1 cellular context compared by ENCODE assay signal in the genomic region with DNA sequence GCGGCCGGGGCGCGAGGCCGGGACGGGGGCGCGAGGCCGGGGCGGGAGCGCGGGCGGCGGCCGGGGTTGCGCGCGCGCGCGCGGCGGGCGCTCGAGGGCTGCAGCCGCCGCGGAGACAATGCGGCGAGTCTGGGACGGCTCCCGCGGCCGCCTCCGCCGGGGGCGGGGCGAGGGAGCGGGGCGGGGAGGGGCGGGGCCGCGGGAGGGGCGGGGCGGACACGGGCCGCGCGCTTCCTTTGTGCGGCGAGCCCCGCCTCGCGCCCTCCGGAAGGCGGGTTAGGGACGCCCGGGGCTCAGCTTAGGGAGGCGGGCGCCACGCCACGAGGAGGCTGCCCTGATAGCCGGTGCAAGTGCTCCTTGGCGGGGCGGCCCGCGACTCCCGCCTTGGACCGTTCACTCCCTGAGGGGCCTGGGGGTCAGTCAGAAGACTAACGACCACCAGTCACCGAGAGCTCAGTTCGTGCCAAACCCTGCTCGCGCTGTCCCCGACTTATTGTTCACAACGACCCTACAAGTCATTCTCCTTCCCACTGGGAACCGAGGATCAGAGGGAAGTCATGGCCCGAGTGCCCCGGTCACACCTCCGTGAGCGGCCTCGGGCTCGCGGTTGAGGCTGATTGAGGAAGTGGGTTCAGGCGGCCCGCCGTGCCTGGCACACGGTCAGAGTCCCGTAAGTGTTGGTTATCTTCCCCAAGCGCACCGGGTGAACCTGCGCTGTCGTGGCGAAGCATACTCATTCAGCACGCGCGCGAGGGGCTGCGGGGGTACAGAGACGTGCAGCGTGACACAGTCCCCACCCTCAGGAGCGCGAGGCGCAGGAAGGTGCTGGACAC.
TF ChIP-seq lines count a peak whose summit lies in the region.

No MANE protein-coding gene starts in this region.

TF ChIP-seq in K562, 482 proteins besides CTCF, POLR2A, EP300 and RAD21 (continued from another document and continues in another):
- TF ChIP-seq ZNF3 (CRISPR knock-in tag; IDR thresholded peaks at IDR 0.05) (no peak), PURB (CRISPR knock-in tag; IDR thresholded peaks at IDR 0.05; ENCODE audit: low read depth) (no peak), ZHX1 (conservative IDR thresholded peaks at IDR 0.05; ENCODE audit: low read length) (no peak), RBM39 (optimal IDR thresholded peaks at IDR 0.05; ENCODE audit: low read depth, low read length) (no peak), PPARD (CRISPR knock-in tag; IDR thresholded peaks at IDR 0.05) (no peak), DMBX1 (CRISPR knock-in tag; IDR thresholded peaks at IDR 0.05; ENCODE audit: borderline replicate concordance) (peak; percentile 69), ZNF165 (CRISPR knock-in tag; IDR thresholded peaks at IDR 0.05; ENCODE audit: borderline replicate concordance) (peak; percentile 83; the same call in 1 of the 2 replicates), PRPF4 (IDR thresholded peaks at IDR 0.05; ENCODE audit: insufficient read depth, low read depth, low read length, poor library complexity, severe bottlenecking) (no peak), ZNF217 (CRISPR knock-in tag; IDR thresholded peaks at IDR 0.05) (no peak), BRF1 (IDR thresholded peaks at IDR 0.05; ENCODE audit: borderline replicate concordance, extremely low read depth, insufficient read length) (no peak), ZNF274 (IDR thresholded peaks at IDR 0.05; ENCODE audit: borderline replicate concordance, low read depth, low read length) (no peak), GMEB1 (CRISPR knock-in tag; IDR thresholded peaks at IDR 0.05) (no peak; the same call in 1 of the 2 replicates), CBX8 (IDR thresholded peaks at IDR 0.05; ENCODE audit: borderline replicate concordance, extremely low read depth, low read depth, low read length, poor library complexity, severe bottlenecking) (no peak), STAG1 (CRISPR knock-in tag; IDR thresholded peaks at IDR 0.05; ENCODE audit: borderline replicate concordance) (no peak), ZNF408 (CRISPR knock-in tag; IDR thresholded peaks at IDR 0.05; ENCODE audit: low read depth) (no peak), POLR2H (tag; IDR thresholded peaks at IDR 0.05; ENCODE audit: low read depth) (peak; percentile 88), ARID1B (IDR thresholded peaks at IDR 0.05) (peak; percentile 53), HCFC1 (IDR thresholded peaks at IDR 0.05; ENCODE audit: low read depth, low read length) (no peak), BCL6 (CRISPR knock-in tag; IDR thresholded peaks at IDR 0.05) (no peak), ARHGAP35 (IDR thresholded peaks at IDR 0.05; ENCODE audit: partially characterized antibody) (no peak), ZNF239 (CRISPR knock-in tag; IDR thresholded peaks at IDR 0.05) (no peak), JUN (IDR thresholded peaks at IDR 0.05; ENCODE audit: borderline replicate concordance, low read depth, low read length) (no peak), JUN (CRISPR knock-in tag; IDR thresholded peaks at IDR 0.05; ENCODE audit: borderline replicate concordance) (no peak), PTRF (tag; IDR thresholded peaks at IDR 0.05) (no peak), SMAD2 (IDR thresholded peaks at IDR 0.05; ENCODE audit: low read depth, low read length) (no peak), STAT5B (CRISPR knock-in tag; IDR thresholded peaks at IDR 0.05) (no peak), ZNF184 (CRISPR knock-in tag; IDR thresholded peaks at IDR 0.05) (no peak), KLF1 (tag; IDR thresholded peaks at IDR 0.05) (peak; percentile 39; the same call in 1 of the 2 replicates), ZNF12 (CRISPR knock-in tag; IDR thresholded peaks at IDR 0.05) (no peak), CXXC5 (CRISPR knock-in tag; IDR thresholded peaks at IDR 0.05) (peak; percentile 87), FIP1L1 (IDR thresholded peaks at IDR 0.05; ENCODE audit: low read depth, low read length, poor library complexity, severe bottlenecking) (peak; percentile 39), XRCC4 (IDR thresholded peaks at IDR 0.05; ENCODE audit: extremely low read depth, insufficient read depth, insufficient read length) (no peak), ZBTB8A (IDR thresholded peaks at IDR 0.05; ENCODE audit: partially characterized antibody) (no peak), CREBBP (IDR thresholded peaks at IDR 0.05; ENCODE audit: low read depth, low read length) (no peak), ZNF75A (CRISPR knock-in tag; IDR thresholded peaks at IDR 0.05) (no peak), DPF2 (IDR thresholded peaks at IDR 0.05) (peak; percentile 52; the same call in 1 of the 2 replicates), ZNF507 (tag; conservative IDR thresholded peaks at IDR 0.05) (no peak), ELF4 (CRISPR knock-in tag; IDR thresholded peaks at IDR 0.05) (no peak), GATAD2A (IDR thresholded peaks at IDR 0.05) (no peak), ETS2 (tag; IDR thresholded peaks at IDR 0.05; ENCODE audit: borderline replicate concordance, poor library complexity, severe bottlenecking) (no peak)
- TF ChIP-seq, protein P1, sequence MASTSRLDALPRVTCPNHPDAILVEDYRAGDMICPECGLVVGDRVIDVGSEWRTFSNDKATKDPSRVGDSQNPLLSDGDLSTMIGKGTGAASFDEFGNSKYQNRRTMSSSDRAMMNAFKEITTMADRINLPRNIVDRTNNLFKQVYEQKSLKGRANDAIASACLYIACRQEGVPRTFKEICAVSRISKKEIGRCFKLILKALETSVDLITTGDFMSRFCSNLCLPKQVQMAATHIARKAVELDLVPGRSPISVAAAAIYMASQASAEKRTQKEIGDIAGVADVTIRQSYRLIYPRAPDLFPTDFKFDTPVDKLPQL (IDR thresholded peaks at IDR 0.05; ENCODE audit: extremely low read depth, insufficient read length): no peak
- TF ChIP-seq, protein P2, sequence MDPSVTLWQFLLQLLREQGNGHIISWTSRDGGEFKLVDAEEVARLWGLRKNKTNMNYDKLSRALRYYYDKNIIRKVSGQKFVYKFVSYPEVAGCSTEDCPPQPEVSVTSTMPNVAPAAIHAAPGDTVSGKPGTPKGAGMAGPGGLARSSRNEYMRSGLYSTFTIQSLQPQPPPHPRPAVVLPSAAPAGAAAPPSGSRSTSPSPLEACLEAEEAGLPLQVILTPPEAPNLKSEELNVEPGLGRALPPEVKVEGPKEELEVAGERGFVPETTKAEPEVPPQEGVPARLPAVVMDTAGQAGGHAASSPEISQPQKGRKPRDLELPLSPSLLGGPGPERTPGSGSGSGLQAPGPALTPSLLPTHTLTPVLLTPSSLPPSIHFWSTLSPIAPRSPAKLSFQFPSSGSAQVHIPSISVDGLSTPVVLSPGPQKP (CRISPR knock-in tag; IDR thresholded peaks at IDR 0.05): no peak
- TF ChIP-seq, protein P3, sequence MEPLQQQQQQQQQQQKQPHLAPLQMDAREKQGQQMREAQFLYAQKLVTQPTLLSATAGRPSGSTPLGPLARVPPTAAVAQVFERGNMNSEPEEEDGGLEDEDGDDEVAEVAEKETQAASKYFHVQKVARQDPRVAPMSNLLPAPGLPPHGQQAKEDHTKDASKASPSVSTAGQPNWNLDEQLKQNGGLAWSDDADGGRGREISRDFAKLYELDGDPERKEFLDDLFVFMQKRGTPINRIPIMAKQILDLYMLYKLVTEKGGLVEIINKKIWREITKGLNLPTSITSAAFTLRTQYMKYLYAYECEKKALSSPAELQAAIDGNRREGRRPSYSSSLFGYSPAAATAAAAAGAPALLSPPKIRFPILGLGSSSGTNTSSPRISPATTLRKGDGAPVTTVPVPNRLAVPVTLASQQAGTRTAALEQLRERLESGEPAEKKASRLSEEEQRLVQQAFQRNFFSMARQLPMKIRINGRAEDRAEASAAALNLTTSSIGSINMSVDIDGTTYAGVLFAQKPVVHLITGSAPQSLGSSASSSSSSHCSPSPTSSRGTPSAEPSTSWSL (CRISPR knock-in tag; IDR thresholded peaks at IDR 0.05; ENCODE audit: borderline replicate concordance): peak; percentile 44; the same call in 1 of the 2 replicates
- TF ChIP-seq, protein P4, sequence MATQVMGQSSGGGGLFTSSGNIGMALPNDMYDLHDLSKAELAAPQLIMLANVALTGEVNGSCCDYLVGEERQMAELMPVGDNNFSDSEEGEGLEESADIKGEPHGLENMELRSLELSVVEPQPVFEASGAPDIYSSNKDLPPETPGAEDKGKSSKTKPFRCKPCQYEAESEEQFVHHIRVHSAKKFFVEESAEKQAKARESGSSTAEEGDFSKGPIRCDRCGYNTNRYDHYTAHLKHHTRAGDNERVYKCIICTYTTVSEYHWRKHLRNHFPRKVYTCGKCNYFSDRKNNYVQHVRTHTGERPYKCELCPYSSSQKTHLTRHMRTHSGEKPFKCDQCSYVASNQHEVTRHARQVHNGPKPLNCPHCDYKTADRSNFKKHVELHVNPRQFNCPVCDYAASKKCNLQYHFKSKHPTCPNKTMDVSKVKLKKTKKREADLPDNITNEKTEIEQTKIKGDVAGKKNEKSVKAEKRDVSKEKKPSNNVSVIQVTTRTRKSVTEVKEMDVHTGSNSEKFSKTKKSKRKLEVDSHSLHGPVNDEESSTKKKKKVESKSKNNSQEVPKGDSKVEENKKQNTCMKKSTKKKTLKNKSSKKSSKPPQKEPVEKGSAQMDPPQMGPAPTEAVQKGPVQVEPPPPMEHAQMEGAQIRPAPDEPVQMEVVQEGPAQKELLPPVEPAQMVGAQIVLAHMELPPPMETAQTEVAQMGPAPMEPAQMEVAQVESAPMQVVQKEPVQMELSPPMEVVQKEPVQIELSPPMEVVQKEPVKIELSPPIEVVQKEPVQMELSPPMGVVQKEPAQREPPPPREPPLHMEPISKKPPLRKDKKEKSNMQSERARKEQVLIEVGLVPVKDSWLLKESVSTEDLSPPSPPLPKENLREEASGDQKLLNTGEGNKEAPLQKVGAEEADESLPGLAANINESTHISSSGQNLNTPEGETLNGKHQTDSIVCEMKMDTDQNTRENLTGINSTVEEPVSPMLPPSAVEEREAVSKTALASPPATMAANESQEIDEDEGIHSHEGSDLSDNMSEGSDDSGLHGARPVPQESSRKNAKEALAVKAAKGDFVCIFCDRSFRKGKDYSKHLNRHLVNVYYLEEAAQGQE (CRISPR knock-in tag; IDR thresholded peaks at IDR 0.05; ENCODE audit: low read depth): peak; percentile 79; the same call in 1 of the 2 replicates
- TF ChIP-seq, protein P5, sequence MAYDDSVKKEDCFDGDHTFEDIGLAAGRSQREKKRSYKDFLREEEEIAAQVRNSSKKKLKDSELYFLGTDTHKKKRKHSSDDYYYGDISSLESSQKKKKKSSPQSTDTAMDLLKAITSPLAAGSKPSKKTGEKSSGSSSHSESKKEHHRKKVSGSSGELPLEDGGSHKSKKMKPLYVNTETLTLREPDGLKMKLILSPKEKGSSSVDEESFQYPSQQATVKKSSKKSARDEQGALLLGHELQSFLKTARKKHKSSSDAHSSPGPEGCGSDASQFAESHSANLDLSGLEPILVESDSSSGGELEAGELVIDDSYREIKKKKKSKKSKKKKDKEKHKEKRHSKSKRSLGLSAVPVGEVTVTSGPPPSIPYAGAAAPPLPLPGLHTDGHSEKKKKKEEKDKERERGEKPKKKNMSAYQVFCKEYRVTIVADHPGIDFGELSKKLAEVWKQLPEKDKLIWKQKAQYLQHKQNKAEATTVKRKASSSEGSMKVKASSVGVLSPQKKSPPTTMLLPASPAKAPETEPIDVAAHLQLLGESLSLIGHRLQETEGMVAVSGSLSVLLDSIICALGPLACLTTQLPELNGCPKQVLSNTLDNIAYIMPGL (CRISPR knock-in tag; IDR thresholded peaks at IDR 0.05): no peak
- TF ChIP-seq, protein P6, sequence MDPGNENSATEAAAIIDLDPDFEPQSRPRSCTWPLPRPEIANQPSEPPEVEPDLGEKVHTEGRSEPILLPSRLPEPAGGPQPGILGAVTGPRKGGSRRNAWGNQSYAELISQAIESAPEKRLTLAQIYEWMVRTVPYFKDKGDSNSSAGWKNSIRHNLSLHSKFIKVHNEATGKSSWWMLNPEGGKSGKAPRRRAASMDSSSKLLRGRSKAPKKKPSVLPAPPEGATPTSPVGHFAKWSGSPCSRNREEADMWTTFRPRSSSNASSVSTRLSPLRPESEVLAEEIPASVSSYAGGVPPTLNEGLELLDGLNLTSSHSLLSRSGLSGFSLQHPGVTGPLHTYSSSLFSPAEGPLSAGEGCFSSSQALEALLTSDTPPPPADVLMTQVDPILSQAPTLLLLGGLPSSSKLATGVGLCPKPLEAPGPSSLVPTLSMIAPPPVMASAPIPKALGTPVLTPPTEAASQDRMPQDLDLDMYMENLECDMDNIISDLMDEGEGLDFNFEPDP (CRISPR knock-in tag; IDR thresholded peaks at IDR 0.05): no peak
- TF ChIP-seq, protein P7, sequence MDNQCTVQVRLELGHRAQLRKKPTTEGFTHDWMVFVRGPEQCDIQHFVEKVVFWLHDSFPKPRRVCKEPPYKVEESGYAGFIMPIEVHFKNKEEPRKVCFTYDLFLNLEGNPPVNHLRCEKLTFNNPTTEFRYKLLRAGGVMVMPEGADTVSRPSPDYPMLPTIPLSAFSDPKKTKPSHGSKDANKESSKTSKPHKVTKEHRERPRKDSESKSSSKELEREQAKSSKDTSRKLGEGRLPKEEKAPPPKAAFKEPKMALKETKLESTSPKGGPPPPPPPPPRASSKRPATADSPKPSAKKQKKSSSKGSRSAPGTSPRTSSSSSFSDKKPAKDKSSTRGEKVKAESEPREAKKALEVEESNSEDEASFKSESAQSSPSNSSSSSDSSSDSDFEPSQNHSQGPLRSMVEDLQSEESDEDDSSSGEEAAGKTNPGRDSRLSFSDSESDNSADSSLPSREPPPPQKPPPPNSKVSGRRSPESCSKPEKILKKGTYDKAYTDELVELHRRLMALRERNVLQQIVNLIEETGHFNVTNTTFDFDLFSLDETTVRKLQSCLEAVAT (IDR thresholded peaks at IDR 0.05): peak in 1 of 2 experiments; percentile 32; a peak in 1 of 4 replicates
